9 cellular contexts compared by ENCODE assay signal in the genomic region with DNA sequence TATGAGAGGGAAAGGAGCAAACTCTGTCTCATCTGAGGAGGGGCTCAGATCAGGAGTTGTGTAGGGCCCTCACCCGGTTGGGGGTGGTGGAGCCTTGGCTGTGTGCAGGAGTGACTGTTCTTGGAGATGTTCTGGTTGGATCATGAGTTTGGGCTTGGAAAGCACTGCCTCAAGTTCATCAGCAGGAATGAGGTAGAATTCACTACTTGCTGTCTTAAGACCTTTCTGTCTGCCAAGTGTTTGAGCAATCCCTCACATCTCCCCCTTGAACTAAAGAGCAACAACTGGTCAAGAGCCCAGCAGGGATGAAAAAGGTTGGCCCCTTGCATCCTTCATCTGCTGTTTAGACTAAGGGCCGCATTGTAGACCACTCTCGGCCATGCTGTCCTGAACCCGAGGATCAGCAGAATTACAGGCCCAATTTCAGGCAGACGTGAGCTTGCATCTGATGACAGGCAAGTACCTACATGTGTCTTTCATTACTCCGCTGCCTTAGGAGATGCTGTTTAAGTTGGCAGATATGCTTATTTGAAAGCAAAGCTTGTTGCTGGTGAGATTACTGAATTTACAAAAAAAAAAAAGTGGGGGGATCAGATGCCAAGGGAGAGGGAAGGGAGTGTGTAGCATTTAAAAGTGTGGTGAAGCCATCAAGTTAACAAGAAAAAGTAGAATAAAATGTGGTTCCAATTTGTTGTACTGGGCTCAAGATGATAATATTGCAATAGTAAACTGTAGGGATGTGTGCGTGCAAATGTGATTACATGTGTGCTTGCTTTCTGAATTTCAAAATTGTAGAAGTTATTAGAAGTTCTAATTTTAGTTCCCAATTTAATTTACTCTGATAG. TPM values are rescaled to one million over a fixed set of nuclear protein-coding genes. Genes with fewer than 3 reads are reported as not detected.
DNase-seq lines count a peak whose midpoint lies in the region; ATAC-seq, FAIRE-seq and TF ChIP-seq lines count a peak whose summit lies in the region.
"Had no signal": no experiment of that assay in that cellular context is flagged by ENCODE, and none has a peak within 500 bp of the region (broad histone marks: within the 10 kb centered on the region; RNA-seq: fewer than 3 reads in every experiment).

No MANE protein-coding gene starts in this region.

- H3K9ac ChIP-seq in OCI-LY1 (ENCODE audit: low read length): no peak overlapping the region
- H3K9ac ChIP-seq in endothelial cell of umbilical vein (replicated peaks; ENCODE audit: extremely low read depth, insufficient read depth, low read length): no peak overlapping the region

- intact Hi-C loops in endothelial cell of umbilical vein (cut with micrococcal nuclease): loop anchor here (1.0 to 5.0 kb wide), 10 partner anchors 253 to 1095 kb away; no protein-coding TSS in a partner anchor

- H3K4me2 ChIP-seq in OCI-LY1 (ENCODE audit: low read length): no peak overlapping the region; the same call in 1 of the 2 replicates
- H3K4me2 ChIP-seq in endothelial cell of umbilical vein (ENCODE audit: insufficient read depth, low read length): peak overlapping the region; percentile 42

- H3K9me3 ChIP-seq in OCI-LY1 (ENCODE audit: low read length): no peaks in the 10 kb centered on the region
- H3K9me3 ChIP-seq in endothelial cell of umbilical vein (replicated peaks; ENCODE audit: control insufficient read depth, insufficient read depth, low read length): no peaks in the 10 kb centered on the region

- H3K4me3 Mint-ChIP-seq in nephron: peak overlapping the region in 2 of 3 experiments; percentile 35 to 37

- H3K27me3 ChIP-seq in OCI-LY1 (ENCODE audit: insufficient read depth, low read length) (no peaks in the 10 kb centered on the region), endothelial cell of umbilical vein (ENCODE audit: control insufficient read depth in 2 of 2, insufficient read depth in 2 of 2, low read length in 2 of 2) (no peaks in the 10 kb centered on the region)

- H3K27ac ChIP-seq in OCI-LY1 (ENCODE audit: low read depth, low read length, poor library complexity, severe bottlenecking) (peak overlapping the region; percentile 26), endothelial cell of umbilical vein (ENCODE audit: insufficient read depth, low read depth, low read length) (peak overlapping the region; percentile 72)

- H2AFZ ChIP-seq in OCI-LY1 (ENCODE audit: low read length) (no peak overlapping the region), endothelial cell of umbilical vein (ENCODE audit: low read depth, low read length) (no peak overlapping the region)

- H3K27me3 Mint-ChIP-seq in nephron (ENCODE audit: low read depth): no peaks in the 10 kb centered on the region

- H3K4me3 ChIP-seq in AG09309 (ENCODE audit: control insufficient read depth, low read depth, low read length): no peak overlapping the region
- H3K4me3 ChIP-seq in OCI-LY1 (ENCODE audit: low read depth, low read length, poor library complexity, severe bottlenecking): no peak overlapping the region
- H3K4me3 ChIP-seq in endothelial cell of umbilical vein (replicated peaks in 1 of 3; ENCODE audit: insufficient read depth in 1 of 3, low read depth in 1 of 3, low read length in 3 of 3): no peak overlapping the region

- no peaks in the 10 kb centered on the region for H3K9me1 ChIP-seq in endothelial cell of umbilical vein (replicated peaks; ENCODE audit: control insufficient read depth, extremely low read depth, insufficient read depth, low read length)

- H3K36me3 Mint-ChIP-seq in nephron (ENCODE audit: low read depth): peaks cover 4% of the 10 kb centered on the region

- no peaks in the 10 kb centered on the region; the same call in 1 of the 2 replicates for H3F3A ChIP-seq in OCI-LY1 (ENCODE audit: insufficient read depth, low read length)

- H3K36me3 ChIP-seq in OCI-LY1 (ENCODE audit: insufficient read depth, low read length) (no peaks in the 10 kb centered on the region), endothelial cell of umbilical vein (ENCODE audit: control insufficient read depth in 2 of 2, extremely low read depth in 1 of 2, insufficient read depth in 2 of 2, low read length in 2 of 2) (no peaks in the 10 kb centered on the region)

- DNase-seq in AG09309 (ENCODE audit: low read depth): peak; percentile 59
- DNase-seq in endothelial cell of umbilical vein (ENCODE audit: low read depth, low spot score): no peak

- H3K9me3 Mint-ChIP-seq in nephron: no peaks in the 10 kb centered on the region

- CTCF ChIA-PET in endothelial cell of umbilical vein (lab: Charles Lee): interaction anchor here (0.6 to 7.4 kb wide), 53 partner anchors 10 to 1105 kb away, joined by 3 to 222 read pairs (median 4); a partner anchor contains a TSS

- dilution Hi-C loops in endothelial cell of umbilical vein (cut with MboI; ENCODE audit: extremely low pct_ligation_motif_present, low sequenced_read_pairs): loop anchor here (25.0 kb wide), 1 partner anchor 1090 kb away; no protein-coding TSS in a partner anchor

- TF ChIP-seq POLR2A in endothelial cell of umbilical vein (IDR thresholded peaks at IDR 0.05; ENCODE audit: low read depth, low read length): no peak

- BruUV-seq in endothelial cell of umbilical vein (replicated peaks; lab: Mats Ljungman, UMichigan): no TSS peak

- peak overlapping the region; percentile 62 to 85 (median 79) for H3K27ac Mint-ChIP-seq in nephron

- TF ChIP-seq CTCF in AG09309 (IDR thresholded peaks at IDR 0.05; ENCODE audit: control insufficient read depth, insufficient read depth, low read depth, low read length, missing control alignments): no peak
- TF ChIP-seq CTCF in OCI-LY1 (IDR thresholded peaks at IDR 0.05; ENCODE audit: low read length): no peak
- no peak for TF ChIP-seq CTCF in endothelial cell of umbilical vein (IDR thresholded peaks at IDR 0.05; ENCODE audit: extremely low read depth in 1 of 2, insufficient read depth in 1 of 2, low read depth in 1 of 2, low read length in 2 of 2)
- no peak for TF ChIP-seq CTCF in nephron (IDR thresholded peaks at IDR 0.05; ENCODE audit: unreplicated experiment in 3 of 3)

- H3K79me2 ChIP-seq in OCI-LY1 (ENCODE audit: insufficient read depth, low read length): peaks cover 55% of the 10 kb centered on the region
- H3K79me2 ChIP-seq in endothelial cell of umbilical vein (ENCODE audit: control insufficient read depth, insufficient read depth, low read length): peaks cover 42% of the 10 kb centered on the region

- FAIRE-seq in endothelial cell of umbilical vein (lab: Jason Lieb, UNC): no peak
- FAIRE-seq: G401.6 had no signal

- POLR2A ChIA-PET in endothelial cell of umbilical vein (lab: Charles Lee): interaction anchor here (0.6 to 1.1 kb wide), 3 partner anchors 35 to 1044 kb away, joined by 3 to 4 read pairs (median 4); a partner anchor contains a TSS

- H3K4me1 ChIP-seq in OCI-LY1 (ENCODE audit: insufficient read depth, low read length, severe bottlenecking) (peaks cover 42% of the 10 kb centered on the region), endothelial cell of umbilical vein (ENCODE audit: control insufficient read depth, extremely low read depth, insufficient read depth, low read length) (peaks cover 55% of the 10 kb centered on the region)

- ATAC-seq in HG03045 (IDR thresholded peaks at IDR 0.05; ENCODE audit: unreplicated experiment) (no peak), GM21619 (IDR thresholded peaks at IDR 0.05; ENCODE audit: unreplicated experiment) (no peak), GM18519 (IDR thresholded peaks at IDR 0.05; ENCODE audit: low FRiP score, unreplicated experiment) (no peak), HG02981 (IDR thresholded peaks at IDR 0.05; ENCODE audit: unreplicated experiment) (no peak)

- H3K4me1 Mint-ChIP-seq in nephron: peaks cover 86% of the 10 kb centered on the region

- no peaks in the 10 kb centered on the region for H4K20me1 ChIP-seq in OCI-LY1 (ENCODE audit: insufficient read depth, low read length)
- no peaks in the 10 kb centered on the region for H4K20me1 ChIP-seq in endothelial cell of umbilical vein (replicated peaks; ENCODE audit: control insufficient read depth, extremely low read depth, insufficient read depth, low read length)

- no peaks in the 10 kb centered on the region for H3K9me2 ChIP-seq in OCI-LY1 (ENCODE audit: low read depth, low read length)

TF ChIP-seq in endothelial cell of umbilical vein, 7 proteins besides CTCF, POLR2A, EP300 and RAD21:
- TF ChIP-seq FOS (IDR thresholded peaks at IDR 0.05; ENCODE audit: borderline replicate concordance, insufficient read depth, low read length): no peak
- TF ChIP-seq JUN (IDR thresholded peaks at IDR 0.05; ENCODE audit: borderline replicate concordance, insufficient read depth, insufficient read length, low read depth): no peak
- TF ChIP-seq, protein P1, sequence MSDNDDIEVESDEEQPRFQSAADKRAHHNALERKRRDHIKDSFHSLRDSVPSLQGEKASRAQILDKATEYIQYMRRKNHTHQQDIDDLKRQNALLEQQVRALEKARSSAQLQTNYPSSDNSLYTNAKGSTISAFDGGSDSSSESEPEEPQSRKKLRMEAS (IDR thresholded peaks at IDR 0.05; ENCODE audit: insufficient read depth, insufficient read length): no peak
- no peak for TF ChIP-seq GATA2 (IDR thresholded peaks at IDR 0.05; ENCODE audit: insufficient read depth, insufficient read length, low read depth, low read length)
- no peak for TF ChIP-seq MYC (IDR thresholded peaks at IDR 0.05; ENCODE audit: low read depth, low read length)
- TF ChIP-seq EZH2 (IDR thresholded peaks at IDR 0.05; ENCODE audit: borderline replicate concordance, low read depth, low read length, severe bottlenecking): no peak
- no peak for TF ChIP-seq POLR2AphosphoS5 (IDR thresholded peaks at IDR 0.05; ENCODE audit: insufficient read depth, low read depth, low read length)

RNA-seq across cellular contexts. Expression of a gene that starts 36.5 kb away (rescaled TPM):
- 27.5 and 30.0 TPM in 2 replicates for total RNA-seq in endothelial cell of umbilical vein
- polyA plus RNA-seq in endothelial cell of umbilical vein: 2.0 and 2.8 TPM in 2 replicates
- 2.7 and 2.8 TPM in 2 replicates for polyA plus RNA-seq in endothelial cell of umbilical vein (2011; cell fraction: cytosol; rRNA removed)
- polyA plus RNA-seq in endothelial cell of umbilical vein (2011; cell fraction: nucleus; rRNA removed): 8.8 and 10.5 TPM in 2 replicates
- polyA plus RNA-seq in endothelial cell of umbilical vein (2012): 5.6 and 8.2 TPM in 2 replicates
- polyA minus RNA-seq in endothelial cell of umbilical vein: 10.1 and 24.5 TPM in 2 replicates
- polyA minus RNA-seq in endothelial cell of umbilical vein (2011; cell fraction: cytosol; rRNA and poly(A)+ RNA removed): 0.41 TPM
- polyA minus RNA-seq in endothelial cell of umbilical vein (2011; cell fraction: nucleus; rRNA and poly(A)+ RNA removed): 20.3 and 35.7 TPM in 2 replicates
